5 cellular contexts compared by ENCODE assay signal in the genomic region with DNA sequence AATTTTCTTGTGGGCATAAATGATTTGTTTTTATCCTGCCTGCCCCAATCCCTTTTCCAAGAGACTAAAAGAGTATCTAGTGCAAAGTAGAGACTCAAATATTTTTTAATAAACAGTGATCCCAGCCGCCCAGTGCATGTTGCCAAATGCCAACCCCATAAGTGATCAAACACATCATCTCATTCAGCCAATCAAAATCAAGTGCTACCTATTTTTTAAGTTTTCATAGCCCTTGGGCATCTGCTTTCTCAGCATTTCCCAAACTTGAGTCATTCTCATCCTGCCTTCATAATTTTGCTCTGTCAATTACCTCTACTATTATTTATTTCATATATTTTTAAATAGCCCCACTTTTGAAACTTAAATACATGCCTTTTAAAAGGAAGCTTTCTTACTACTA. TPM values are rescaled to one million over a fixed set of nuclear protein-coding genes. Genes with fewer than 3 reads are reported as not detected.
"Had no signal": no experiment of that assay in that cellular context is flagged by ENCODE, and none has a peak within 500 bp of the region (broad histone marks: within the 10 kb centered on the region; RNA-seq: fewer than 3 reads in every experiment).

No MANE protein-coding gene starts in this region.

RNA-seq across cellular contexts. Expression of a gene that starts 27.4 kb away (rescaled TPM):
- total RNA-seq: right atrium auricular region, smooth muscle cell, suprapubic skin, urinary bladder had no signal
- polyA plus RNA-seq: naive thymus-derived CD8-positive, alpha-beta T cell had no signal
